In the genomic region with DNA sequence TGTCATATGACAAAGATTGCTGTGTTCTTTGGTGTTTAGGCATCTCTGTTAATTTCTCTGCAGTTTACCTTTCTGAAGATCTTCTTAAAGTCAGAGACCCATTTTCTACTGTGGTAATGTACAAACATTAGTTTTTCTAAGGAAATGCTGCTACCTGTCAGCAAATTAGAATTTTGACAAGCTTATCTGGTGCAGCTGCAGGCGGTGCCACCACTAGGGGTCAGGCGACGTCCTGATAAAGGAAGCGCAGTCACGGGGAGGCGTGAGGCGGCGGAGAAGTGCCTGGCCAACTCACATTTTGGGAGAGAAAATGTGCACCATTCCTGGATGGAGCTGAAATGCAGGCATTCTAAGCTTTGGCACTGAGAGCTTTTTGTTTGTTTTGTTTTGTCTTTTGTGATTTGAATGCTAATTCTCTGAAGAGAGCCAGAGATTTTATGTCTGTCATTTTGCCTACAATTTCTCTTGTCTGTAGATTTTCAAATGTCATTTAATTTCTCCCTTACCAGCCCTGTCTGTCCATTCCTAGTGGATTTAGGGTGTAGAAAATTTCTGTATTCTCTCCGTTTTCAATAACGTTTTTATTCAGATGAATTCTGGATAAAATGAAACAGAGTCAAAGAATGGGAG, we compare ENCODE assay signal across 8 cellular contexts. TPM values are rescaled to one million over a fixed set of nuclear protein-coding genes. Genes with fewer than 3 reads are reported as not detected.
DNase-seq lines count a peak whose midpoint lies in the region; ATAC-seq and TF ChIP-seq lines count a peak whose summit lies in the region.

No MANE protein-coding gene starts in this region.

- ATAC-seq in GM18511 (IDR thresholded peaks at IDR 0.05; ENCODE audit: unreplicated experiment) (peak; percentile 66), HG03045 (IDR thresholded peaks at IDR 0.05; ENCODE audit: unreplicated experiment) (peak; percentile 72), left colon (peak; percentile 81)

- DNase-seq in NCI-H2196 (lab: John Stamatoyannopoulos, UW; ENCODE audit: unreplicated experiment) (peak; percentile 67), caudate nucleus (lab: John Stamatoyannopoulos, UW) (peak in 58 of 61 donors; percentile 7 to 87 (median 58)), left colon (peak; percentile 76 to 94)
- DNase-seq in activated CD4-positive, alpha-beta T cell treated with anti-CD3 and anti-CD28 coated beads for 1 hour, result peak; percentile 69
- peak; percentile 81 to 84 for DNase-seq in stimulated activated CD4-positive, alpha-beta T cell treated with anti-CD3 and anti-CD28 coated beads, Interleukin-2, amount 100 ng/mL, for 48 hours

- TF ChIP-seq CTCF in 22Rv1 (IDR thresholded peaks at IDR 0.05), result peak; percentile 95

- H3K27ac ChIP-seq in 22Rv1 (no peak overlapping the region), caudate nucleus (ENCODE audit: low read depth, low read length) (no peak overlapping the region)

- intact Hi-C loops in left colon (cut with DNase I, micrococcal nuclease), result loop anchor here in 1 of 2 donors (5.0 to 10.0 kb wide), 2 partner anchors 63 to 359 kb away; no protein-coding TSS in a partner anchor

RNA-seq across cellular contexts. Expression of a gene that starts 24.9 kb away (rescaled TPM):
- total RNA-seq in left colon, result 10 to 100 TPM; 24.1 to 25.4 TPM
